In the genomic region with DNA sequence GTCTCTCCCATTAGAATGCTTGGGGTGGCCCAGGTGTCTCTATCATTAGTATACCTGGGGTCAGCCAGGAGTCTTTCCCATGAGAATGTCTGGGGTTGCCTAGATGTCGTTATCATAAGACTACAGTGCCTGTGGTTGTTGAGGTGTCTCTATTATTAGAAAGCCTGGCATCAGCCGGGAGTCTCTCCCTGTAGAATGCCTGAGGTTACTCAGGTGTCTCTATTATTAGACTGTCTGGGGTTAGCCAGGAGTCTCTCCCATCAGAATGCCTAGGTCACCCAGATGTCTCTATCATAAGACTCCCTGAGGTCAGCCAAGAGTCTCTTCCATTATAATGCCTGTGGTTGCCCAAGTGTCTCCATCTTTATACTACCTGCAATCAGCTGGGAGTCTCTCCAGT, we compare ENCODE assay signal across 31 cellular contexts.
"Had no signal": no experiment of that assay in that cellular context is flagged by ENCODE, and none has a peak within 500 bp of the region (broad histone marks: within the 10 kb centered on the region; RNA-seq: fewer than 3 reads in every experiment).

No MANE protein-coding gene starts in this region.

- H3K27ac ChIP-seq: RWPE1, VCaP had no signal

- H3K36me3 Mint-ChIP-seq: activated naive CD4-positive, alpha-beta T cell treated with anti-CD3 and anti-CD28 coated beads, Interleukin-2, amount 10 ng/mL, durations not matched to agents 7 days and 5 days; activated naive CD8-positive, alpha-beta T cell; T-cell had no signal

- DNase-seq: activated B cell treated with CpG ODN at 0.5 μM for 24 hours; activated CD4-positive, alpha-beta T cell treated with anti-CD3 and anti-CD28 coated beads for 4 hours; activated CD4-positive, CD25-positive, alpha-beta regulatory T cell treated with anti-CD3 and anti-CD28 coated beads, Interleukin-2, amount 50 U/mL, for 72 hours; activated CD8-positive, alpha-beta T cell treated with anti-CD3 and anti-CD28 coated beads for 36 hours; activated effector memory CD4-positive, alpha-beta T cell treated with Interleukin-2 at 50 U/mL for 16 hours; activated naive CD4-positive, alpha-beta T cell treated with anti-CD3 and anti-CD28 coated beads, Interleukin-2, amount 10 ng/mL, durations not matched to agents 7 days and 5 days; activated naive CD8-positive, alpha-beta T cell treated with anti-CD3 and anti-CD28 coated beads, Interleukin-2, amount 50 U/mL, for 24 hours; activated T-cell treated with anti-CD3 and anti-CD28 coated beads, Interleukin-2, amount 50 U/mL, for 24 hours; anterior cingulate cortex; NCI-H1105 treated with DMSO at 0.1 percent for 48 hours; NCI-H1436; NCI-H1694; NCI-H1930; NCI-H2081 treated with DMSO at 0.1 percent for 48 hours; NCI-H226; NCI-H446 treated with DMSO at 0.1 percent for 48 hours; NCI-H524; NCI-H69; NCI-H82; NK-92 treated with Interleukin-12 subunit alpha and Interleukin-12 subunit beta, amount 100 ng/mL, for 24 hours; PC-3; SIG-M5; T-cell; T-helper 2 cell; T-helper 9 cell had no signal

- H3K4me1 Mint-ChIP-seq: activated B cell treated with CpG ODN at 0.5 μM for 24 hours; activated naive CD4-positive, alpha-beta T cell treated with anti-CD3 and anti-CD28 coated beads, Interleukin-2, amount 10 ng/mL, durations not matched to agents 7 days and 5 days; activated naive CD8-positive, alpha-beta T cell treated with anti-CD3 and anti-CD28 coated beads, Interleukin-2, amount 50 U/mL, for 24 hours; brain; T-cell had no signal

- H3K4me3 Mint-ChIP-seq: activated B cell treated with CpG ODN at 0.5 μM for 24 hours; activated CD8-positive, alpha-beta T cell treated with anti-CD3 and anti-CD28 coated beads for 36 hours; activated naive CD4-positive, alpha-beta T cell treated with anti-CD3 and anti-CD28 coated beads, Interleukin-2, amount 10 ng/mL, durations not matched to agents 7 days and 5 days; activated naive CD8-positive, alpha-beta T cell; activated naive CD8-positive, alpha-beta T cell treated with anti-CD3 and anti-CD28 coated beads, Interleukin-2, amount 50 U/mL, for 24 hours; activated T-cell treated with anti-CD3 and anti-CD28 coated beads, Interleukin-2, amount 50 U/mL, for 24 hours; activated T-helper 1 cell treated with anti-CD3 and anti-CD28 coated beads, Interleukin-12 subunit alpha, Interleukin-12 subunit beta, Interleukin-2, Interleukin-4 antibody, amounts not matched to agents 30 ng/mL and 10 ng/mL and 1 ng/mL, durations not matched to agents 14 hours and 24 hours and 36 hours; brain; T-cell had no signal

- H3K27ac Mint-ChIP-seq: activated B cell treated with CpG ODN at 0.5 μM for 24 hours; activated CD8-positive, alpha-beta T cell treated with anti-CD3 and anti-CD28 coated beads for 36 hours; activated naive CD4-positive, alpha-beta T cell treated with anti-CD3 and anti-CD28 coated beads, Interleukin-2, amount 10 ng/mL, durations not matched to agents 7 days and 5 days; activated naive CD8-positive, alpha-beta T cell; activated naive CD8-positive, alpha-beta T cell treated with anti-CD3 and anti-CD28 coated beads, Interleukin-2, amount 50 U/mL, for 24 hours; activated T-cell treated with anti-CD3 and anti-CD28 coated beads, Interleukin-2, amount 50 U/mL, for 24 hours; activated T-helper 1 cell treated with anti-CD3 and anti-CD28 coated beads, Interleukin-12 subunit alpha, Interleukin-12 subunit beta, Interleukin-2, Interleukin-4 antibody, amounts not matched to agents 30 ng/mL and 10 ng/mL and 1 ng/mL, durations not matched to agents 14 hours and 24 hours and 36 hours; brain; T-cell had no signal

- ATAC-seq: activated CD8-positive, alpha-beta T cell treated with anti-CD3 and anti-CD28 coated beads for 36 hours; activated naive CD8-positive, alpha-beta T cell treated with anti-CD3 and anti-CD28 coated beads, Interleukin-2, amount 50 U/mL, for 24 hours; PC-3; SK-N-SH treated with all-trans-retinoic acid at 6 μM for 48 hours; T-cell had no signal

- H3K27me3 Mint-ChIP-seq: activated B cell treated with CpG ODN at 0.5 μM for 24 hours; activated CD8-positive, alpha-beta T cell treated with anti-CD3 and anti-CD28 coated beads for 36 hours; activated naive CD4-positive, alpha-beta T cell treated with anti-CD3 and anti-CD28 coated beads, Interleukin-2, amount 10 ng/mL, durations not matched to agents 7 days and 5 days; activated naive CD8-positive, alpha-beta T cell; activated naive CD8-positive, alpha-beta T cell treated with anti-CD3 and anti-CD28 coated beads, Interleukin-2, amount 50 U/mL, for 24 hours; activated T-cell treated with anti-CD3 and anti-CD28 coated beads, Interleukin-2, amount 50 U/mL, for 24 hours; brain; T-cell had no signal
